Comparison of ENCODE assay signal across 19 cellular contexts in genomic region chr1:198030682-198031081, GRCh38.
DNase-seq lines count a peak whose midpoint lies in the region; ATAC-seq, FAIRE-seq and TF ChIP-seq lines count a peak whose summit lies in the region.
"Had no signal": no experiment of that assay in that cellular context is flagged by ENCODE, and none has a peak within 500 bp of the region (broad histone marks: within the 10 kb centered on the region; RNA-seq: fewer than 3 reads in every experiment).

No MANE protein-coding gene starts in this region.

- no peaks in the 10 kb centered on the region for H3K27me3 Mint-ChIP-seq in HFFc6 (ENCODE audit: insufficient read depth)
- H3K27me3 Mint-ChIP-seq: dendritic cell treated with granulocyte-macrophage colony-stimulating factor and Interleukin-4, amounts not matched to agents 40 ng/mL and 50 ng/mL, for 4 days had no signal

- peak; percentile 85 for ATAC-seq in left lobe of liver
- ATAC-seq: natural killer cell had no signal

- peaks cover 27% of the 10 kb centered on the region for H3K4me1 Mint-ChIP-seq in HFFc6 (ENCODE audit: low read depth)
- H3K4me1 Mint-ChIP-seq: natural killer cell had no signal

- CTCF ChIA-PET in PC-9 (lab: Charles Lee), result no interaction called here

- no peak overlapping the region for H2AFZ ChIP-seq in PC-9

- TF ChIP-seq POLR2A in GM12892 (IDR thresholded peaks at IDR 0.05; ENCODE audit: low read depth, low read length), result no peak

- H3K9me3 Mint-ChIP-seq in HFFc6, result no peaks in the 10 kb centered on the region
- H3K9me3 Mint-ChIP-seq: activated naive CD4-positive, alpha-beta T cell treated with anti-CD3 and anti-CD28 coated beads for 36 hours; dendritic cell treated with granulocyte-macrophage colony-stimulating factor and Interleukin-4, amounts not matched to agents 40 ng/mL and 50 ng/mL, for 4 days; natural killer cell had no signal

- H3K36me3 ChIP-seq in PC-9 (ENCODE audit: low read depth), result no peaks in the 10 kb centered on the region
- H3K36me3 ChIP-seq: BLaER1 had no signal

- H4K20me1 ChIP-seq in PC-9 (ENCODE audit: insufficient read depth), result no peaks in the 10 kb centered on the region
- H4K20me1 ChIP-seq: BLaER1 had no signal

- FAIRE-seq in GM12892 (lab: Jason Lieb, UNC), result no peak

- no peaks in the 10 kb centered on the region for H3K36me3 Mint-ChIP-seq in HFFc6 (ENCODE audit: low read depth)
- H3K36me3 Mint-ChIP-seq: natural killer cell had no signal

- TF ChIP-seq CTCF in HFFc6 (IDR thresholded peaks at IDR 0.05), result no peak
- no peak for TF ChIP-seq CTCF in choroid plexus epithelial cell (conservative IDR thresholded peaks at IDR 0.05; ENCODE audit: low read depth, low read length)
- no peak for TF ChIP-seq CTCF in PC-9 (conservative IDR thresholded peaks at IDR 0.05)

- no peaks in the 10 kb centered on the region for H3K79me2 ChIP-seq in PC-9 (ENCODE audit: low read depth)

- no peaks in the 10 kb centered on the region for H3K4me1 ChIP-seq in PC-9 (replicated peaks; ENCODE audit: insufficient read depth)
- H3K4me1 ChIP-seq: BLaER1 had no signal

- no peak overlapping the region for H3K4me2 ChIP-seq in PC-9
- H3K4me2 ChIP-seq: BLaER1 had no signal

- POLR2A ChIA-PET in PC-9 (lab: Charles Lee; ENCODE audit: unreplicated experiment), result no interaction called here

- no peak overlapping the region for H3K27ac ChIP-seq in PC-9
- H3K27ac ChIP-seq: BLaER1, skin epidermis had no signal

- peak overlapping the region; percentile 38 for H3K4me3 Mint-ChIP-seq in HFFc6
- H3K4me3 Mint-ChIP-seq: activated naive CD4-positive, alpha-beta T cell treated with anti-CD3 and anti-CD28 coated beads for 36 hours; dendritic cell treated with granulocyte-macrophage colony-stimulating factor and Interleukin-4, amounts not matched to agents 40 ng/mL and 50 ng/mL, for 4 days; natural killer cell had no signal

- no peaks in the 10 kb centered on the region for H3F3A ChIP-seq in PC-9 (ENCODE audit: insufficient read depth, low read depth)

- intact Hi-C loops in PC-9 (cut with micrococcal nuclease; ENCODE audit: unreplicated experiment), result no loop called here

- H3K27me3 ChIP-seq in PC-9 (ENCODE audit: insufficient read depth, low read depth), result no peaks in the 10 kb centered on the region
- H3K27me3 ChIP-seq: BLaER1 had no signal

- no TSS peak for BruUV-seq in PC-9 (replicated peaks; lab: Mats Ljungman, UMichigan)

- H3K9me2 ChIP-seq in PC-9 (ENCODE audit: insufficient read depth), result no peaks in the 10 kb centered on the region

- H3K4me3 ChIP-seq in choroid plexus epithelial cell (ENCODE audit: low read depth, low read length) (no peak overlapping the region), PC-9 (no peak overlapping the region)
- H3K4me3 ChIP-seq: BLaER1, skin epidermis had no signal

- DNase-seq in EH (ENCODE audit: low read depth), result peak; percentile 47
- no peak for DNase-seq in HFFc6
- DNase-seq in choroid plexus epithelial cell (ENCODE audit: low read depth), result peak; percentile 39
- peak; percentile 49 for DNase-seq in left lobe of liver (ENCODE audit: low spot score)
- DNase-seq in GM12892 (ENCODE audit: insufficient read length), result no peak
- DNase-seq in NCI-H1436 (lab: John Stamatoyannopoulos, UW), result no peak
- DNase-seq in Kasumi-1 (lab: John Stamatoyannopoulos, UW), result no peak
- no peak for DNase-seq in PC-9
- DNase-seq: activated CD4-positive, alpha-beta T cell treated with anti-CD3 and anti-CD28 coated beads, Interleukin-2, amount 50 U/mL, for 1 hour; activated naive CD4-positive, alpha-beta T cell treated with anti-CD3 and anti-CD28 coated beads for 36 hours; islet precursor cell; mesendoderm; natural killer cell; NCI-H2029 treated with DMSO at 0.1 percent for 48 hours; stimulated activated CD4-positive, alpha-beta T cell treated with anti-CD3 and anti-CD28 coated beads, Interleukin-2, amount 100 ng/mL, for 48 hours; substantia nigra had no signal

- H3K27ac Mint-ChIP-seq in HFFc6, result no peak overlapping the region
- H3K27ac Mint-ChIP-seq: activated naive CD4-positive, alpha-beta T cell treated with anti-CD3 and anti-CD28 coated beads for 36 hours; dendritic cell treated with granulocyte-macrophage colony-stimulating factor and Interleukin-4, amounts not matched to agents 40 ng/mL and 50 ng/mL, for 4 days; natural killer cell had no signal

- no peaks in the 10 kb centered on the region for H3K9me3 ChIP-seq in PC-9 (ENCODE audit: insufficient read depth, low read depth)
- H3K9me3 ChIP-seq: BLaER1 had no signal

Comparison
In these comparisons a context has a peak if more than half of its experiments do, and no peak if none do; other contexts are left out.
1. DNase-seq: peak in EH (single experiment), choroid plexus epithelial cell (single experiment) and left lobe of liver (single experiment); none in HFFc6 (single experiment), GM12892 (single experiment), NCI-H1436 (single experiment), Kasumi-1 (0 of 2) and PC-9 (0 of 2).